In genomic region chr9:91775708-91776028, GRCh38 we compare ENCODE assay signal across 2 cellular contexts.
TF ChIP-seq lines count a peak whose summit lies in the region.

No MANE protein-coding gene starts in this region.

TF ChIP-seq in A549, 52 proteins besides CTCF, POLR2A, EP300 and RAD21 (continued from another document):
- TF ChIP-seq BCL3 (IDR thresholded peaks at IDR 0.05) (no peak), CBX8 (IDR thresholded peaks at IDR 0.05) (no peak), ZC3H11A (IDR thresholded peaks at IDR 0.05) (no peak), HOXB5 (CRISPR knock-in tag; IDR thresholded peaks at IDR 0.05) (no peak), ZFP36 (IDR thresholded peaks at IDR 0.05; ENCODE audit: borderline replicate concordance, partially characterized antibody) (no peak)

TF ChIP-seq in GM23338, 12 proteins besides CTCF, POLR2A, EP300 and RAD21 (continued from another document):
- TF ChIP-seq ZNF462 (CRISPR knock-in tag; IDR thresholded peaks at IDR 0.05), result 0 out of 2 replicates have a peak, but pooled peaks have one; percentile 47
- TF ChIP-seq EZH2 (IDR thresholded peaks at IDR 0.05; ENCODE audit: low read depth, unreplicated experiment), result no peak
